Comparison of ENCODE assay signal across 20 cellular contexts in genomic region chr2:169620509-169620908, GRCh38. TPM values are rescaled to one million over a fixed set of nuclear protein-coding genes. Genes with fewer than 3 reads are reported as not detected.
DNase-seq lines count a peak whose midpoint lies in the region; ATAC-seq, FAIRE-seq and TF ChIP-seq lines count a peak whose summit lies in the region.
"Had no signal": no experiment of that assay in that cellular context is flagged by ENCODE, and none has a peak within 500 bp of the region (broad histone marks: within the 10 kb centered on the region; RNA-seq: fewer than 3 reads in every experiment).

No MANE protein-coding gene starts in this region.

- no peaks in the 10 kb centered on the region for H3K9me3 Mint-ChIP-seq in activated CD8-positive, alpha-beta memory T cell treated with anti-CD3 and anti-CD28 coated beads, Interleukin-2, amount 10 ng/mL, durations not matched to agents 7 days and 5 days (ENCODE audit: low read depth)
- H3K9me3 Mint-ChIP-seq in WTC11: peaks cover 6% of the 10 kb centered on the region
- H3K9me3 Mint-ChIP-seq: GM23338 had no signal

- H3K4me1 ChIP-seq in HepG2 (ENCODE audit: insufficient read depth, low read length): no peaks in the 10 kb centered on the region
- no peaks in the 10 kb centered on the region for H3K4me1 ChIP-seq in right lobe of liver
- no peaks in the 10 kb centered on the region for H3K4me1 ChIP-seq in K562 (replicated peaks in 1 of 2; ENCODE audit: control insufficient read depth in 2 of 2, insufficient read depth in 2 of 2, low read length in 2 of 2)
- H3K4me1 ChIP-seq in small intestine (ENCODE audit: control insufficient read depth in 2 of 2, insufficient read depth in 1 of 2, low read depth in 1 of 2, low read length in 1 of 2): no peaks in the 10 kb centered on the region
- H3K4me1 ChIP-seq: Caco-2 had no signal

- no peaks in the 10 kb centered on the region for H3K9me3 ChIP-seq in HepG2 (ENCODE audit: low read length)
- no peaks in the 10 kb centered on the region for H3K9me3 ChIP-seq in right lobe of liver
- no peaks in the 10 kb centered on the region for H3K9me3 ChIP-seq in K562 (replicated peaks; ENCODE audit: control insufficient read depth, insufficient read depth, low read depth, low read length)
- no peaks in the 10 kb centered on the region for H3K9me3 ChIP-seq in small intestine (ENCODE audit: control insufficient read depth, low read depth)
- H3K9me3 ChIP-seq: Caco-2 had no signal

- peaks cover 18% of the 10 kb centered on the region for H3K4me1 Mint-ChIP-seq in activated CD8-positive, alpha-beta memory T cell treated with anti-CD3 and anti-CD28 coated beads, Interleukin-2, amount 10 ng/mL, durations not matched to agents 7 days and 5 days
- no peaks in the 10 kb centered on the region for H3K4me1 Mint-ChIP-seq in WTC11
- H3K4me1 Mint-ChIP-seq: GM23338, H9 had no signal

- POLR2A ChIA-PET in HepG2 (lab: Yijun Ruan, JAX): no interaction called here
- POLR2A ChIA-PET in K562 (lab: Yijun Ruan, JAX): no interaction called here
- POLR2A ChIA-PET in WTC11 (lab: Charles Lee): no interaction called here

- 97% methylated on average over 1 of the region's 1 CpG for WGBS in HepG2 (ENCODE audit: low lambda C conversion rate)
- 52% methylated on average over 1 of the region's 1 CpG for WGBS in right lobe of liver (ENCODE audit: insufficient coverage, low coverage, low lambda C conversion rate, missing lambda C conversion rate)
- 88% methylated on average over 1 of the region's 1 CpG for WGBS in K562 (ENCODE audit: insufficient coverage, low coverage, missing lambda C conversion rate)
- WGBS in small intestine, 3 donors: 75 to 80% (median 79%) methylated on average over 1 of the region's 1 CpG

- BruUV-seq in HepG2 (replicated peaks; lab: Mats Ljungman, UMichigan) (no TSS peak), K562 (replicated peaks; lab: Mats Ljungman, UMichigan) (no TSS peak)

- TF ChIP-seq POLR2A in HepG2 (IDR thresholded peaks at IDR 0.05; ENCODE audit: insufficient read depth in 1 of 2, low read depth in 2 of 2, low read length in 2 of 2) (no peak), right lobe of liver (IDR thresholded peaks at IDR 0.05) (no peak), K562 (conservative IDR thresholded peaks at IDR 0.05) (no peak)

- FAIRE-seq in HepG2 (lab: Jason Lieb, UNC): no peak
- FAIRE-seq in GM19239 (lab: Jason Lieb, UNC): peak; percentile 14
- no peak for FAIRE-seq in K562 (lab: Jason Lieb, UNC)
- peak; percentile 19 for FAIRE-seq in small intestine (lab: Jason Lieb, UNC)
- FAIRE-seq: GM12878 had no signal

- H3K79me2 ChIP-seq in HepG2 (ENCODE audit: insufficient read depth, low read length) (peaks cover 24% of the 10 kb centered on the region), K562 (ENCODE audit: control insufficient read depth, insufficient read depth, low read length) (peaks cover 48% of the 10 kb centered on the region)

- H3K36me3 ChIP-seq in HepG2 (replicated peaks in 1 of 2; ENCODE audit: control insufficient read depth in 1 of 2, insufficient read depth in 2 of 2, low read length in 2 of 2): peaks cover 10 to 57% of the 10 kb centered on the region in 2 experiments
- peaks cover 0 to 34% (median 9%) of the 10 kb centered on the region in 4 donors for H3K36me3 ChIP-seq in right lobe of liver
- H3K36me3 ChIP-seq in K562 (ENCODE audit: control insufficient read depth, insufficient read depth, low read length): peaks cover 67% of the 10 kb centered on the region
- H3K36me3 ChIP-seq in small intestine (ENCODE audit: control insufficient read depth in 2 of 2, insufficient read depth in 2 of 2, low read length in 2 of 2): peaks cover 0 to 5% of the 10 kb centered on the region in 2 donors

- no peak overlapping the region for H3K27ac Mint-ChIP-seq in activated CD8-positive, alpha-beta memory T cell treated with anti-CD3 and anti-CD28 coated beads, Interleukin-2, amount 10 ng/mL, durations not matched to agents 7 days and 5 days
- H3K27ac Mint-ChIP-seq in WTC11: no peak overlapping the region
- H3K27ac Mint-ChIP-seq: B cell; CD8-positive, alpha-beta T cell; GM23338 had no signal

- H3K9me1 ChIP-seq in K562 (ENCODE audit: control insufficient read depth, insufficient read depth, low read length): no peaks in the 10 kb centered on the region

- H2AFZ ChIP-seq in HepG2 (ENCODE audit: low read length) (no peak overlapping the region), K562 (ENCODE audit: low read depth, low read length) (no peak overlapping the region)
- H2AFZ ChIP-seq: GM23338 had no signal

- H3K4me2 ChIP-seq in HepG2 (ENCODE audit: low read depth, low read length) (no peak overlapping the region), K562 (ENCODE audit: insufficient read depth, low read length) (no peak overlapping the region)
- H3K4me2 ChIP-seq: BLaER1, GM23338 had no signal

- H3K9ac ChIP-seq in HepG2 (ENCODE audit: insufficient read depth, low read depth, low read length) (no peak overlapping the region), K562 (ENCODE audit: insufficient read depth in 1 of 2, low read depth in 2 of 2, low read length in 2 of 2) (no peak overlapping the region)
- H3K9ac ChIP-seq: BLaER1 had no signal

- peaks cover 63% of the 10 kb centered on the region for H3K36me3 Mint-ChIP-seq in activated CD8-positive, alpha-beta memory T cell treated with anti-CD3 and anti-CD28 coated beads, Interleukin-2, amount 10 ng/mL, durations not matched to agents 7 days and 5 days
- H3K36me3 Mint-ChIP-seq in WTC11: peaks cover 44% of the 10 kb centered on the region

- H4K20me1 ChIP-seq in HepG2 (ENCODE audit: insufficient read depth, low read length) (no peaks in the 10 kb centered on the region), K562 (replicated peaks; ENCODE audit: control insufficient read depth, insufficient read depth, low read length) (no peaks in the 10 kb centered on the region)

- H3K4me3 ChIP-seq in HepG2 (replicated peaks in 1 of 3; ENCODE audit: insufficient read depth in 1 of 3, low read depth in 2 of 3, low read length in 3 of 3) (no peak overlapping the region), right lobe of liver (no peak overlapping the region), K562 (no peak overlapping the region), small intestine (ENCODE audit: low read depth in 1 of 2, low read length in 2 of 2) (no peak overlapping the region)
- H3K4me3 ChIP-seq: BLaER1, GM12878, GM23338 had no signal

- in situ Hi-C loops in HepG2 (cut with HindIII; ENCODE audit: extremely low pct_ligation_motif_present, low pct_unique_long_range_greater_than_20kb) (no loop called here), K562 (cut with MboI) (no loop called here)

- CTCF ChIA-PET in HepG2 (lab: Yijun Ruan, JAX; ENCODE audit: low intra/inter-chr PET ratio, low total read pairs): no interaction called here
- CTCF ChIA-PET in K562 (lab: Yijun Ruan, JAX; ENCODE audit: low intra/inter-chr PET ratio): no interaction called here
- CTCF ChIA-PET in activated CD8-positive, alpha-beta memory T cell treated with anti-CD3 and anti-CD28 coated beads, Interleukin-2, amount 10 ng/mL, durations not matched to agents 7 days and 5 days (lab: Charles Lee): no interaction called here
- CTCF ChIA-PET in WTC11 (lab: Charles Lee): no interaction called here

- DNase-seq in HepG2 (ENCODE audit: low spot score): no peak
- DNase-seq in right lobe of liver: no peak
- no peak for DNase-seq in GM19239 (ENCODE audit: insufficient read length, low spot score)
- DNase-seq in K562 (ENCODE audit: extremely low read depth in 1 of 4, low spot score in 3 of 4): no peak
- DNase-seq in small intestine: no peak
- DNase-seq in activated CD8-positive, alpha-beta memory T cell treated with anti-CD3 and anti-CD28 coated beads, Interleukin-2, amount 10 ng/mL, durations not matched to agents 7 days and 5 days: no peak
- no peak for DNase-seq in WTC11 (ENCODE audit: low spot score)
- DNase-seq: Caco-2; CD4-positive, CD25-positive, alpha-beta regulatory T cell; CD8-positive, alpha-beta T cell; DMS153; EL; GDM1; H9 had no signal

- H3K27me3 ChIP-seq in HepG2 (ENCODE audit: control insufficient read depth in 1 of 2, insufficient read depth in 2 of 2, low read length in 2 of 2): no peaks in the 10 kb centered on the region
- H3K27me3 ChIP-seq in right lobe of liver: no peaks in the 10 kb centered on the region
- H3K27me3 ChIP-seq in K562 (ENCODE audit: control insufficient read depth in 2 of 2, insufficient read depth in 2 of 2, low read length in 2 of 2): no peaks in the 10 kb centered on the region
- no peaks in the 10 kb centered on the region for H3K27me3 ChIP-seq in small intestine (ENCODE audit: control insufficient read depth in 2 of 2, insufficient read depth in 2 of 2, low read length in 2 of 2)
- H3K27me3 ChIP-seq: BLaER1 had no signal

- TF ChIP-seq CTCF in HepG2 (CRISPR knock-in tag; IDR thresholded peaks at IDR 0.05) (no peak), right lobe of liver (IDR thresholded peaks at IDR 0.05) (no peak), K562 (IDR thresholded peaks at IDR 0.05 in 2 of 3, conservative IDR thresholded peaks at IDR 0.05 in 1 of 3; ENCODE audit: insufficient read depth in 2 of 3, low read depth in 1 of 3, low read length in 3 of 3) (no peak), WTC11 (IDR thresholded peaks at IDR 0.05) (no peak)

- no peaks in the 10 kb centered on the region for H3K27me3 Mint-ChIP-seq in activated CD8-positive, alpha-beta memory T cell treated with anti-CD3 and anti-CD28 coated beads, Interleukin-2, amount 10 ng/mL, durations not matched to agents 7 days and 5 days
- H3K27me3 Mint-ChIP-seq in WTC11 (ENCODE audit: low read depth): no peaks in the 10 kb centered on the region
- H3K27me3 Mint-ChIP-seq: B cell; CD4-positive, CD25-positive, alpha-beta regulatory T cell had no signal

- TF ChIP-seq EP300 in HepG2 (IDR thresholded peaks at IDR 0.05; ENCODE audit: low read depth in 2 of 2, low read length in 2 of 2): no peak
- TF ChIP-seq EP300 in HepG2 (CRISPR knock-in tag; IDR thresholded peaks at IDR 0.05; ENCODE audit: borderline replicate concordance): no peak
- TF ChIP-seq EP300 in K562 (IDR thresholded peaks at IDR 0.05; ENCODE audit: low read length): no peak

- ATAC-seq in HepG2 (no peak), right lobe of liver (no peak), K562 (no peak), WTC11 (no peak)
- ATAC-seq in activated CD8-positive, alpha-beta memory T cell treated with anti-CD3 and anti-CD28 coated beads, Interleukin-2, amount 10 ng/mL, durations not matched to agents 7 days and 5 days: no peak
- ATAC-seq: CD8-positive, alpha-beta T cell; GM12878; GM23338; HCT116 had no signal

- TF ChIP-seq RAD21 in HepG2 (CRISPR knock-in tag; IDR thresholded peaks at IDR 0.05) (no peak), K562 (CRISPR knock-in tag; conservative IDR thresholded peaks at IDR 0.05 in 1 of 2, IDR thresholded peaks at IDR 0.05 in 1 of 2) (no peak)

- no peak overlapping the region for H3K27ac ChIP-seq in HepG2 (ENCODE audit: extremely low read length, insufficient read depth, low read length)
- no peak overlapping the region for H3K27ac ChIP-seq in right lobe of liver
- H3K27ac ChIP-seq in K562 (ENCODE audit: extremely low read depth, low read depth, low read length): no peak overlapping the region
- H3K27ac ChIP-seq in small intestine (ENCODE audit: low read depth in 1 of 2, low read length in 1 of 2): no peak overlapping the region
- H3K27ac ChIP-seq: BLaER1, C4-2B had no signal

- intact Hi-C loops in HepG2 (cut with micrococcal nuclease; ENCODE audit: unreplicated experiment) (no loop called here), right lobe of liver (cut with DNase I) (no loop called here), K562 (cut with micrococcal nuclease) (no loop called here)

- no peak overlapping the region for H3K4me3 Mint-ChIP-seq in activated CD8-positive, alpha-beta memory T cell treated with anti-CD3 and anti-CD28 coated beads, Interleukin-2, amount 10 ng/mL, durations not matched to agents 7 days and 5 days
- no peak overlapping the region for H3K4me3 Mint-ChIP-seq in WTC11
- H3K4me3 Mint-ChIP-seq: B cell; CD4-positive, CD25-positive, alpha-beta regulatory T cell; CD8-positive, alpha-beta T cell; GM23338; H9 had no signal

RNA-seq across cellular contexts. Expression of gene PPIG, which starts 36.4 kb away (rescaled TPM):
- total RNA-seq in HepG2 (2016; rRNA removed; fragmentation: Illumina TruSeq; extraction: Trizol) (81.0 and 133 TPM in 2 replicates), right lobe of liver (10 to 100 TPM; 15.1 to 27.7 (median 23.8) TPM), K562 (2014; rRNA removed) (47.7 and 52.5 TPM in 2 replicates), K562 (2014; rRNA removed; fragmentation: Illumina TruSeq; extraction: Trizol) (124 and 153 TPM in 2 replicates), K562 (2015; rRNA removed; fragmentation: Illumina TruSeq; extraction: Trizol) (122 and 127 TPM in 2 replicates), K562 (2021) (63.7 and 75.2 TPM in 2 replicates), WTC11 (2021) (63.7 to 77.7 TPM (median 72.2 TPM) in 3 replicates)
- 43.8 and 52.0 TPM in 2 replicates for total RNA-seq in HepG2 (2016; cell fraction: cytosol; rRNA removed; fragmentation: Illumina TruSeq; extraction: Trizol; ENCODE audit: low read depth)
- total RNA-seq in HepG2 (2016; cell fraction: insoluble cytoplasmic fraction; rRNA removed; fragmentation: Illumina TruSeq; extraction: Trizol): 82.9 and 127 TPM in 2 replicates
- 24.4 and 29.2 TPM in 2 replicates for total RNA-seq in HepG2 (2016; cell fraction: membrane; rRNA removed; fragmentation: Illumina TruSeq; extraction: Trizol)
- total RNA-seq in HepG2 (2016; cell fraction: nucleus; rRNA removed; fragmentation: Illumina TruSeq; extraction: Trizol): 72.4 and 83.1 TPM in 2 replicates
- polyA plus RNA-seq in HepG2 (2011; rRNA removed) (22.2 and 31.3 TPM in 2 replicates), K562 (2011; rRNA removed) (112 and 126 TPM in 2 replicates), K562 (2014; fragmentation: Illumina TruSeq; extraction: Trizol) (137 and 165 TPM in 2 replicates), K562 (2014; fragmentation: Nextera tagmentation; extraction: Ambion mirVana) (100 to 1,000 TPM in 1 of 2 experiments, 10 to 100 TPM in 1; 92.9 to 166 TPM), K562 (2014; rRNA removed) (86.6 and 91.0 TPM in 2 replicates), small intestine (10 to 100 TPM; 33.5 to 56.5 (median 45.2) TPM)
- polyA plus RNA-seq in HepG2 (2011; cell fraction: cytosol; rRNA removed): 8.5 and 17.7 TPM in 2 replicates
- 13.5 and 16.6 TPM in 2 replicates for polyA plus RNA-seq in HepG2 (2011; cell fraction: nucleus; rRNA removed)
- 32.8 and 61.8 TPM in 2 replicates for polyA plus RNA-seq in HepG2 (2012)
- polyA plus RNA-seq in HepG2 (2016; cell fraction: cytosol; fragmentation: Illumina TruSeq; extraction: Trizol; ENCODE audit: low read depth): 2.2 and 3.7 TPM in 2 replicates
- polyA plus RNA-seq in HepG2 (2016; cell fraction: insoluble cytoplasmic fraction; fragmentation: Illumina TruSeq; extraction: Trizol; ENCODE audit: low read depth): 126 and 138 TPM in 2 replicates
- polyA plus RNA-seq in HepG2 (2016; cell fraction: membrane; fragmentation: Illumina TruSeq; extraction: Trizol; ENCODE audit: low read depth): 5.0 and 7.1 TPM in 2 replicates
- polyA plus RNA-seq in HepG2 (2016; cell fraction: nucleus; fragmentation: Illumina TruSeq; extraction: Trizol; ENCODE audit: insufficient read depth, low read depth): 86.8 and 89.0 TPM in 2 replicates
- 4.2 and 10.6 TPM in 2 replicates for polyA minus RNA-seq in HepG2 (2011; rRNA and poly(A)+ RNA removed; ENCODE audit: low replicate concordance)
- polyA minus RNA-seq in HepG2 (2011; cell fraction: cytosol; rRNA and poly(A)+ RNA removed): 14.6 and 17.6 TPM in 2 replicates
- polyA minus RNA-seq in HepG2 (2011; cell fraction: nucleus; rRNA and poly(A)+ RNA removed): 76.1 and 82.5 TPM in 2 replicates
- 39.3 and 132 TPM in 2 replicates for total RNA-seq in K562 (2011; cell fraction: chromatin; rRNA removed; ENCODE audit: low replicate concordance)
- 23.7 and 28.8 TPM in 2 replicates for total RNA-seq in K562 (2011; cell fraction: nucleolus; rRNA removed)
- total RNA-seq in K562 (2011; cell fraction: nucleoplasm; rRNA removed): 43.7 and 59.3 TPM in 2 replicates
- polyA plus RNA-seq in K562 (2011; cell fraction: cytosol; rRNA removed): 8.9 and 23.6 TPM in 2 replicates
- 46.0 and 67.2 TPM in 2 replicates for polyA plus RNA-seq in K562 (2011; cell fraction: nucleus; rRNA removed)
- polyA plus RNA-seq in K562 (2012): 45.7 and 81.8 TPM in 2 replicates
- 90.9 and 115 TPM in 2 replicates for polyA minus RNA-seq in K562 (2011; rRNA and poly(A)+ RNA removed)
- 24.3 and 24.4 TPM in 2 replicates for polyA minus RNA-seq in K562 (2011; cell fraction: cytosol; rRNA and poly(A)+ RNA removed)
- polyA minus RNA-seq in K562 (2011; cell fraction: nucleus; rRNA and poly(A)+ RNA removed): 42.1 and 73.2 TPM in 2 replicates
- 10 to 100 TPM; 55.5 to 56.7 TPM for total RNA-seq in activated CD8-positive, alpha-beta memory T cell treated with anti-CD3 and anti-CD28 coated beads, Interleukin-2, amount 10 ng/mL, durations not matched to agents 7 days and 5 days

RNA-seq across cellular contexts. Expression of gene FASTKD1, which starts 46.8 kb away (rescaled TPM):
- total RNA-seq in HepG2 (2016; rRNA removed; fragmentation: Illumina TruSeq; extraction: Trizol) (38.0 and 43.2 TPM in 2 replicates), right lobe of liver (10 to 100 TPM; 11.6 to 21.1 (median 13.4) TPM), K562 (2014; rRNA removed) (54.2 and 63.5 TPM in 2 replicates), K562 (2014; rRNA removed; fragmentation: Illumina TruSeq; extraction: Trizol) (134 and 152 TPM in 2 replicates), K562 (2015; rRNA removed; fragmentation: Illumina TruSeq; extraction: Trizol) (111 and 119 TPM in 2 replicates), K562 (2021) (90.0 and 114 TPM in 2 replicates), WTC11 (2021) (69.7 to 72.4 TPM (median 71.2 TPM) in 3 replicates)
- total RNA-seq in HepG2 (2016; cell fraction: cytosol; rRNA removed; fragmentation: Illumina TruSeq; extraction: Trizol; ENCODE audit: low read depth): 15.5 and 18.7 TPM in 2 replicates
- total RNA-seq in HepG2 (2016; cell fraction: insoluble cytoplasmic fraction; rRNA removed; fragmentation: Illumina TruSeq; extraction: Trizol): 37.9 and 45.6 TPM in 2 replicates
- 20.1 and 23.7 TPM in 2 replicates for total RNA-seq in HepG2 (2016; cell fraction: membrane; rRNA removed; fragmentation: Illumina TruSeq; extraction: Trizol)
- total RNA-seq in HepG2 (2016; cell fraction: nucleus; rRNA removed; fragmentation: Illumina TruSeq; extraction: Trizol): 35.9 and 37.3 TPM in 2 replicates
- polyA plus RNA-seq in HepG2 (2011; rRNA removed) (23.8 and 35.0 TPM in 2 replicates), K562 (2011; rRNA removed) (93.3 and 125 TPM in 2 replicates), K562 (2014; fragmentation: Illumina TruSeq; extraction: Trizol) (83.6 and 89.9 TPM in 2 replicates), K562 (2014; fragmentation: Nextera tagmentation; extraction: Ambion mirVana) (100 to 1,000 TPM; 121 to 132 TPM), K562 (2014; rRNA removed) (117 and 129 TPM in 2 replicates), small intestine (100 to 1,000 TPM in 1 of 3 donors, 10 to 100 TPM in 2; 37.2 to 110 (median 68.1) TPM)
- 7.2 and 9.4 TPM in 2 replicates for polyA plus RNA-seq in HepG2 (2011; cell fraction: cytosol; rRNA removed)
- 36.2 and 36.8 TPM in 2 replicates for polyA plus RNA-seq in HepG2 (2011; cell fraction: nucleus; rRNA removed)
- 25.2 and 26.2 TPM in 2 replicates for polyA plus RNA-seq in HepG2 (2012)
- polyA plus RNA-seq in HepG2 (2016; cell fraction: cytosol; fragmentation: Illumina TruSeq; extraction: Trizol; ENCODE audit: low read depth): 3.0 and 3.8 TPM in 2 replicates
- polyA plus RNA-seq in HepG2 (2016; cell fraction: insoluble cytoplasmic fraction; fragmentation: Illumina TruSeq; extraction: Trizol; ENCODE audit: low read depth): 34.0 and 34.1 TPM in 2 replicates
- 9.0 and 9.3 TPM in 2 replicates for polyA plus RNA-seq in HepG2 (2016; cell fraction: membrane; fragmentation: Illumina TruSeq; extraction: Trizol; ENCODE audit: low read depth)
- polyA plus RNA-seq in HepG2 (2016; cell fraction: nucleus; fragmentation: Illumina TruSeq; extraction: Trizol; ENCODE audit: insufficient read depth, low read depth): 55.1 and 62.3 TPM in 2 replicates
- 9.1 and 13.1 TPM in 2 replicates for polyA minus RNA-seq in HepG2 (2011; rRNA and poly(A)+ RNA removed; ENCODE audit: low replicate concordance)
- 9.1 and 15.7 TPM in 2 replicates for polyA minus RNA-seq in HepG2 (2011; cell fraction: cytosol; rRNA and poly(A)+ RNA removed)
- polyA minus RNA-seq in HepG2 (2011; cell fraction: nucleus; rRNA and poly(A)+ RNA removed): 86.7 and 90.4 TPM in 2 replicates
- total RNA-seq in K562 (2011; cell fraction: chromatin; rRNA removed; ENCODE audit: low replicate concordance): 126 and 375 TPM in 2 replicates
- total RNA-seq in K562 (2011; cell fraction: nucleolus; rRNA removed): 63.7 and 91.6 TPM in 2 replicates
- 176 and 221 TPM in 2 replicates for total RNA-seq in K562 (2011; cell fraction: nucleoplasm; rRNA removed)
- polyA plus RNA-seq in K562 (2011; cell fraction: cytosol; rRNA removed): 12.6 and 32.4 TPM in 2 replicates
- 70.2 and 104 TPM in 2 replicates for polyA plus RNA-seq in K562 (2011; cell fraction: nucleus; rRNA removed)
- 72.3 and 82.3 TPM in 2 replicates for polyA plus RNA-seq in K562 (2012)
- 92.1 and 99.5 TPM in 2 replicates for polyA minus RNA-seq in K562 (2011; rRNA and poly(A)+ RNA removed)
- polyA minus RNA-seq in K562 (2011; cell fraction: cytosol; rRNA and poly(A)+ RNA removed): 26.0 and 34.5 TPM in 2 replicates
- 66.9 and 106 TPM in 2 replicates for polyA minus RNA-seq in K562 (2011; cell fraction: nucleus; rRNA and poly(A)+ RNA removed)
- total RNA-seq in activated CD8-positive, alpha-beta memory T cell treated with anti-CD3 and anti-CD28 coated beads, Interleukin-2, amount 10 ng/mL, durations not matched to agents 7 days and 5 days: 10 to 100 TPM; 45.2 to 48.9 TPM

Comparison
In these comparisons a context has a peak if more than half of its experiments do, and no peak if none do; other contexts are left out.
1. Of the 241 proteins assayed by ChIP-seq in both HepG2 and K562: peak only in HepG2: none; only in K562: MAFF; in both: MAFK; in neither: 239.